In genomic region chr22:25403284-25403606, GRCh38 we compare ENCODE assay signal across 9 cellular contexts.
DNase-seq lines count a peak whose midpoint lies in the region; ATAC-seq and TF ChIP-seq lines count a peak whose summit lies in the region.
"Had no signal": no experiment of that assay in that cellular context is flagged by ENCODE, and none has a peak within 500 bp of the region (broad histone marks: within the 10 kb centered on the region; RNA-seq: fewer than 3 reads in every experiment).

No MANE protein-coding gene starts in this region.

- CTCF ChIA-PET in PC-9 (lab: Charles Lee), result interaction anchor here (0.6 kb wide), 1 partner anchor 14 kb away, joined by 4 read pairs; no protein-coding TSS in a partner anchor

- no TSS peak for BruUV-seq in PC-9 (replicated peaks; lab: Mats Ljungman, UMichigan)

- H3K4me2 ChIP-seq in PC-9, result peak overlapping the region; percentile 80; the same call in 1 of the 2 replicates

- peaks cover 47% of the 10 kb centered on the region for H3K79me2 ChIP-seq in PC-9 (ENCODE audit: low read depth)

- no peaks in the 10 kb centered on the region for H3K9me3 ChIP-seq in ES-I3 (ENCODE audit: control insufficient read depth, insufficient read depth, low read length)
- H3K9me3 ChIP-seq in PC-9 (ENCODE audit: insufficient read depth, low read depth), result no peaks in the 10 kb centered on the region
- no peaks in the 10 kb centered on the region for H3K9me3 ChIP-seq in esophagus squamous epithelium

- ATAC-seq in GM18873 (IDR thresholded peaks at IDR 0.05; ENCODE audit: low FRiP score, unreplicated experiment), result no peak

- intact Hi-C loops in PC-9 (cut with micrococcal nuclease; ENCODE audit: unreplicated experiment) (loop anchor here (5.0 kb wide), 1 partner anchor 44 kb away; no protein-coding TSS in a partner anchor), esophagus squamous epithelium (cut with DNase I) (no loop called here)

- POLR2A ChIA-PET in PC-9 (lab: Charles Lee; ENCODE audit: unreplicated experiment), result no interaction called here

- H3K9ac ChIP-seq in ES-I3 (ENCODE audit: low read depth, low read length), result peak overlapping the region; percentile 83

- 18 to 26% methylated on average over 5 to 6 of the region's 6 CpGs for WGBS in esophagus squamous epithelium, 2 donors

- H4K20me1 ChIP-seq in PC-9 (ENCODE audit: insufficient read depth), result peaks cover 31% of the 10 kb centered on the region

- peaks cover 21% of the 10 kb centered on the region; the same call in 1 of the 2 replicates for H3F3A ChIP-seq in PC-9 (ENCODE audit: insufficient read depth, low read depth)

- TF ChIP-seq CTCF in PC-9 (conservative IDR thresholded peaks at IDR 0.05) (no peak), esophagus squamous epithelium (IDR thresholded peaks at IDR 0.05) (no peak), retinal pigment epithelial cell (conservative IDR thresholded peaks at IDR 0.05; ENCODE audit: low read depth, low read length) (no peak)

- DNase-seq in PC-9, result no peak
- no peak for DNase-seq in esophagus squamous epithelium (lab: John Stamatoyannopoulos, UW)
- DNase-seq in retinal pigment epithelial cell (ENCODE audit: low read depth), result no peak
- no peak for DNase-seq in NCI-H2196 (lab: John Stamatoyannopoulos, UW; ENCODE audit: unreplicated experiment)
- DNase-seq in SIG-M5 treated with dmso at 0.1 percent for 504 hours (lab: John Stamatoyannopoulos, UW; ENCODE audit: unreplicated experiment), result no peak
- no peak for DNase-seq in NCI-H526 (lab: John Stamatoyannopoulos, UW)
- DNase-seq: SIG-M5 had no signal

- H3K36me3 ChIP-seq in ES-I3 (ENCODE audit: insufficient read depth, low read length), result no peaks in the 10 kb centered on the region
- no peaks in the 10 kb centered on the region for H3K36me3 ChIP-seq in PC-9 (ENCODE audit: low read depth)
- H3K36me3 ChIP-seq in esophagus squamous epithelium, result no peaks in the 10 kb centered on the region

- H3K27ac ChIP-seq in PC-9 (no peak overlapping the region), esophagus squamous epithelium (peak overlapping the region; percentile 75 to 96 (median 90))

- H3K27me3 ChIP-seq in PC-9 (ENCODE audit: insufficient read depth, low read depth), result no peaks in the 10 kb centered on the region
- no peaks in the 10 kb centered on the region for H3K27me3 ChIP-seq in esophagus squamous epithelium

- H3K4me3 ChIP-seq in PC-9 (no peak overlapping the region), esophagus squamous epithelium (peak overlapping the region in 3 of 4 donors; percentile 70 to 96 (median 93)), retinal pigment epithelial cell (ENCODE audit: low read length) (peak overlapping the region; percentile 53)

- peaks cover 25% of the 10 kb centered on the region; the same call in 1 of the 2 replicates for H3K4me1 ChIP-seq in ES-I3 (ENCODE audit: insufficient read depth, low read length)
- peaks cover 34% of the 10 kb centered on the region for H3K4me1 ChIP-seq in PC-9 (replicated peaks; ENCODE audit: insufficient read depth)
- peaks cover 29 to 50% (median 31%) of the 10 kb centered on the region in 3 donors for H3K4me1 ChIP-seq in esophagus squamous epithelium

- no peak for TF ChIP-seq POLR2A in esophagus squamous epithelium (IDR thresholded peaks at IDR 0.05)

- no peaks in the 10 kb centered on the region for H3K9me2 ChIP-seq in PC-9 (ENCODE audit: insufficient read depth)

- H2AFZ ChIP-seq in PC-9, result no peak overlapping the region
